In the genomic region with DNA sequence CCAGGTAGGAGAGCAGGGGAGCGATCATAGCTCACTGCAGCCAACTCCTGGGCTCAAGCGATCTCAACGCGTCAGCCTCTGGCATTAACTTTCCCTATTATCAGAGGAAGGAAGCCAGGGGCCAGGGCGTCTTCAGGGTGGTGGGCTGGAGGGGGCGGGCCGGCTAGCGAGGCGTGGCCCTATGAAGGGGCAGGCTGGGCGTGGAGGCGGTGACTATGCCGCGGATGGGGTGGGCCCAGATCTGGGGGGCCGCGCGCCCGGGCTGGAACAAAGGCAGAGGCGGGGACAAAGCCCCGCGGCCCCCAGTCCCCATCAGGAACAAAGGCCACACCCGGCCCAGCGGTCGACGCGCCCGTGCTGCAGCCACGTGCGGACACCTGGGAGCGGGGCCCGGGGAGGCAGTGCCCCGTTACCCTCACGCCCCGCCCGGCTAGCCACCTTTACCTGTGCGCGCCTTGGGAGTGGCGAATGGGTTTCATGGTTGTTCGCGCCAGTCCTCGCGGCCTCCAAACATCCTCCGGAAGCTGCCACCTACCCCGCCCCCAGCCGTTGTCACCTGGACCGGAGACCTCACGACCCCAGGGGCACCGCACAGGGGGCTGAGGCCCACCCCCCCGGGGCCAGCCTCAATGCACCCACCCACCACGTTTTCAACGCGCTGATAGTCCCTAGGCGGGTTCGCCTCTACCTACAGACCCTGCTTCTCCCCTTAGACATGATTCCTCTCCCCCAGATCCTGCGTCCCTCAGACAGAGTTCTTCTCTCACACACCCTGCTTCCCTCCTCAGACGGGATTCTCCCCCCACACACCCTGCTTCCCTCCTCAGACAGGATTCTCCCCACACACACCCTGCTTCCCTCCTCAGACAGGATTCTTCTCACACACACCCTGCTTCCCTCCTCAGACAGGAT, we compare ENCODE assay signal across 8 cellular contexts. TPM values are rescaled to one million over a fixed set of nuclear protein-coding genes. Genes with fewer than 3 reads are reported as not detected.
DNase-seq lines count a peak whose midpoint lies in the region; ATAC-seq, FAIRE-seq and TF ChIP-seq lines count a peak whose summit lies in the region.

No MANE protein-coding gene starts in this region.

- H3K4me2 ChIP-seq in A549 (no peak overlapping the region), IMR-90 (ENCODE audit: low read depth, low read length) (peak overlapping the region; percentile 16; the same call in 1 of the 2 replicates)

- H2AK9ac ChIP-seq in IMR-90 (replicated peaks; ENCODE audit: low read depth, low read length, poor library complexity), result no peak overlapping the region

- H4K20me1 ChIP-seq in IMR-90 (ENCODE audit: insufficient read depth, low read length), result no peaks in the 10 kb centered on the region

- no peak overlapping the region for H3K4ac ChIP-seq in IMR-90 (ENCODE audit: low read depth, low read length)

- TF ChIP-seq RAD21 in A549 (conservative IDR thresholded peaks at IDR 0.05 in 1 of 2, IDR thresholded peaks at IDR 0.05 in 1 of 2), result no peak
- TF ChIP-seq RAD21 in IMR-90 (IDR thresholded peaks at IDR 0.05; ENCODE audit: low read length), result no peak

- 0 out of 4 replicates have a peak overlapping the region, but pooled peaks of 1 of the 2 experiments have one; percentile 50 for H4K8ac ChIP-seq in IMR-90 (ENCODE audit: low read depth in 2 of 2, low read length in 2 of 2)

- CTCF ChIA-PET in A549 (lab: Yijun Ruan, JAX) (interaction anchor here (0.7 to 1.6 kb wide), 2 partner anchors 14 to 19 kb away, joined by 3 to 10 read pairs; a partner anchor contains a TSS), IMR-90 (lab: Yijun Ruan, JAX) (no interaction called here)

- H2AK5ac ChIP-seq in IMR-90 (ENCODE audit: low read depth, low read length), result no peak overlapping the region

- H3K36me3 ChIP-seq in IMR-90 (ENCODE audit: control insufficient read depth, insufficient read depth, low read length) (no peaks in the 10 kb centered on the region), spleen (no peaks in the 10 kb centered on the region)

- H3K4me1 ChIP-seq in A549, result peaks cover 4% of the 10 kb centered on the region; the same call in 2 of the 3 replicates
- H3K4me1 ChIP-seq in IMR-90 (ENCODE audit: control insufficient read depth, insufficient read depth, low read length), result no peaks in the 10 kb centered on the region
- H3K4me1 ChIP-seq in spleen, result peaks cover 4 to 22% (median 18%) of the 10 kb centered on the region in 6 donors

- TF ChIP-seq EP300 in A549 (IDR thresholded peaks at IDR 0.05), result no peak

- in situ Hi-C loops in IMR-90 (cut with MboI; ENCODE audit: low sequenced_read_pairs), result no loop called here

- H3K79me1 ChIP-seq in IMR-90 (ENCODE audit: low read depth in 1 of 2, low read length in 2 of 2), result no peaks in the 10 kb centered on the region; a peak in 1 of 4 replicates

- no peak overlapping the region for H4K91ac ChIP-seq in IMR-90 (ENCODE audit: insufficient read depth, low read depth, low read length)

- no peak overlapping the region for H3K56ac ChIP-seq in IMR-90 (ENCODE audit: extremely low read depth, insufficient read depth, low read length)

- TF ChIP-seq CTCF in A549 (IDR thresholded peaks at IDR 0.05) (no peak), IMR-90 (conservative IDR thresholded peaks at IDR 0.05; ENCODE audit: low read depth, low read length) (no peak), spleen (IDR thresholded peaks at IDR 0.05 in 8 of 11, conservative IDR thresholded peaks at IDR 0.05 in 3 of 11) (no peak), HFFc6 (IDR thresholded peaks at IDR 0.05) (no peak)

- BruUV-seq in IMR-90 (replicated peaks; lab: Mats Ljungman, UMichigan), result no TSS peak

- no peak overlapping the region for H3K27ac ChIP-seq in A549
- H3K27ac ChIP-seq in IMR-90 (ENCODE audit: insufficient read depth, low read length), result no peak overlapping the region
- H3K27ac ChIP-seq in spleen, result peak overlapping the region in 3 of 8 donors; percentile 10 to 40 (median 39)

- dilution Hi-C loops in IMR-90 (cut with HindIII; ENCODE audit: low sequenced_read_pairs, unreplicated experiment), result no loop called here

- peak; percentile 35 to 39; a peak in 4 of 6 replicates for ATAC-seq in A549
- ATAC-seq in IMR-90 (ENCODE audit: low read depth), result peak; percentile 35
- peak; percentile 80 for ATAC-seq in activated T-helper 17 cell treated with anti-CD3 and anti-CD28 coated beads, Interleukin-2, amount 50 U/mL, for 72 hours (replicated peaks)
- no peak for ATAC-seq in HG02885 (IDR thresholded peaks at IDR 0.05; ENCODE audit: poor library complexity, unreplicated experiment)

- TF ChIP-seq POLR2A in A549 (IDR thresholded peaks at IDR 0.05; ENCODE audit: low read length) (no peak), IMR-90 (IDR thresholded peaks at IDR 0.05; ENCODE audit: low read depth, low read length) (no peak), spleen (IDR thresholded peaks at IDR 0.05) (no peak)

- H3K27me3 Mint-ChIP-seq in activated T-helper 17 cell treated with anti-CD3 and anti-CD28 coated beads, Interleukin-2, amount 50 U/mL, for 72 hours, result no peaks in the 10 kb centered on the region
- H3K27me3 Mint-ChIP-seq in HFFc6 (ENCODE audit: insufficient read depth), result peaks cover 39% of the 10 kb centered on the region

- intact Hi-C loops in IMR-90 (cut with micrococcal nuclease) (no loop called here), spleen (cut with DNase I; ENCODE audit: low total_unique reads) (no loop called here)

- H2BK120ac ChIP-seq in IMR-90 (ENCODE audit: low read depth, low read length), result no peak overlapping the region

- H3K18ac ChIP-seq in IMR-90 (ENCODE audit: low read depth, low read length), result no peak overlapping the region

- DNase-seq in A549 (ENCODE audit: low read depth in 1 of 2, low spot score in 1 of 2), result no peak
- no peak for DNase-seq in IMR-90
- no peak for DNase-seq in spleen
- no peak for DNase-seq in HFFc6
- DNase-seq in superior temporal gyrus (ENCODE audit: extremely low spot score), result no peak

- no peaks in the 10 kb centered on the region for H3K9me3 ChIP-seq in A549
- H3K9me3 ChIP-seq in IMR-90 (ENCODE audit: control insufficient read depth, insufficient read depth, low read length), result no peaks in the 10 kb centered on the region
- H3K9me3 ChIP-seq in spleen, result no peaks in the 10 kb centered on the region

- no peak overlapping the region for H3K9ac ChIP-seq in IMR-90 (ENCODE audit: low read depth, low read length)

- H2BK20ac ChIP-seq in IMR-90 (ENCODE audit: low read depth, low read length), result no peak overlapping the region

- peak overlapping the region; percentile 84 for H3K27ac Mint-ChIP-seq in activated T-helper 17 cell treated with anti-CD3 and anti-CD28 coated beads, Interleukin-2, amount 50 U/mL, for 72 hours
- H3K27ac Mint-ChIP-seq in HFFc6, result no peak overlapping the region

- no peak overlapping the region for H2BK15ac ChIP-seq in IMR-90 (ENCODE audit: low read depth, low read length)

- H4K5ac ChIP-seq in IMR-90 (ENCODE audit: low read depth, low read length), result no peak overlapping the region

- no peak overlapping the region for H2BK5ac ChIP-seq in IMR-90 (ENCODE audit: low read depth, low read length, poor library complexity, severe bottlenecking)

- H3K14ac ChIP-seq in IMR-90 (replicated peaks; ENCODE audit: low read depth, low read length), result no peak overlapping the region

- H3K36me3 Mint-ChIP-seq in activated T-helper 17 cell treated with anti-CD3 and anti-CD28 coated beads, Interleukin-2, amount 50 U/mL, for 72 hours (ENCODE audit: low read depth), result peaks cover under 1% of the 10 kb centered on the region
- no peaks in the 10 kb centered on the region for H3K36me3 Mint-ChIP-seq in HFFc6 (ENCODE audit: low read depth)

- FAIRE-seq in A549 (lab: Jason Lieb, UNC), result no peak

- H3K27me3 ChIP-seq in IMR-90 (ENCODE audit: control insufficient read depth, insufficient read depth, low read length), result peaks cover 39% of the 10 kb centered on the region
- peaks cover 0 to 32% (median 17%) of the 10 kb centered on the region in 7 donors for H3K27me3 ChIP-seq in spleen (replicated peaks in 1 of 7)

- peak overlapping the region; percentile 79 for H3K4me3 Mint-ChIP-seq in activated T-helper 17 cell treated with anti-CD3 and anti-CD28 coated beads, Interleukin-2, amount 50 U/mL, for 72 hours
- no peak overlapping the region for H3K4me3 Mint-ChIP-seq in HFFc6

- peak overlapping the region; percentile 75 for H2AFZ ChIP-seq in IMR-90 (replicated peaks; ENCODE audit: low read length, poor library complexity)

- H3K4me1 Mint-ChIP-seq in activated T-helper 17 cell treated with anti-CD3 and anti-CD28 coated beads, Interleukin-2, amount 50 U/mL, for 72 hours, result peaks cover 5% of the 10 kb centered on the region
- H3K4me1 Mint-ChIP-seq in HFFc6 (ENCODE audit: low read depth), result peaks cover 2% of the 10 kb centered on the region

- no peak overlapping the region for H3K23ac ChIP-seq in IMR-90 (ENCODE audit: low read depth, low read length)

- H3K9me1 ChIP-seq in IMR-90 (ENCODE audit: insufficient read depth, low read length), result 0 out of 2 replicates have a peak, but pooled peaks cover 2% of the 10 kb centered on the region

- H3K4me3 ChIP-seq in A549 (no peak overlapping the region), IMR-90 (ENCODE audit: insufficient read depth, low read depth, low read length) (0 out of 2 replicates have a peak overlapping the region, but pooled peaks have one; percentile 4), iPS-11a (ENCODE audit: low read depth, low read length) (peak overlapping the region; percentile 21), spleen (peak overlapping the region; percentile 17 to 71 (median 34))

- H3K9me3 Mint-ChIP-seq in activated T-helper 17 cell treated with anti-CD3 and anti-CD28 coated beads, Interleukin-2, amount 50 U/mL, for 72 hours, result no peaks in the 10 kb centered on the region
- no peaks in the 10 kb centered on the region for H3K9me3 Mint-ChIP-seq in HFFc6

- POLR2A ChIA-PET in A549 (lab: Yijun Ruan, JAX) (interaction anchor here (1.0 kb wide), 1 partner anchor 20 kb away, joined by 3 read pairs; no protein-coding TSS in a partner anchor), IMR-90 (lab: Charles Lee; ENCODE audit: unreplicated experiment) (no interaction called here)

- 67% methylated on average over 53 of the region's 55 CpGs for WGBS in A549 (ENCODE audit: missing lambda C conversion rate)
- 4% methylated on average over 36 of the region's 55 CpGs; no CpG with 5 or more reads in 1 of the 2 experiments for WGBS in IMR-90 (ENCODE audit: extremely low coverage in 2 of 2, insufficient read length in 1 of 2), 2 experiments
- 1 to 2% (median 2%) methylated on average over 31 to 55 of the region's 55 CpGs for WGBS in spleen, 5 donors

RNA-seq across cellular contexts. Expression of a gene that starts 5.4 kb away (rescaled TPM):
- 576 and 735 TPM in 2 replicates for polyA plus RNA-seq in A549 (2011; rRNA removed)
- 1,530 and 1,851 TPM in 2 replicates for polyA plus RNA-seq in A549 (2012; cell fraction: cytosol; rRNA removed)
- polyA plus RNA-seq in A549 (2012; cell fraction: nucleus; rRNA removed), result 2,680 and 4,180 TPM in 2 replicates
- polyA plus RNA-seq in A549 (2017; fragmentation: RNase III; extraction: RNeasy Plus Mini Kit Qiagen cat#74134 plus additional on column Dnase treatment), result 656 to 743 TPM (median 666 TPM) in 3 replicates
- 1,927 and 2,378 TPM in 2 replicates for polyA minus RNA-seq in A549 (2011; rRNA and poly(A)+ RNA removed)
- 313 and 349 TPM in 2 replicates for total RNA-seq in IMR-90 (2012; rRNA removed)
- 465 and 964 TPM in 2 replicates for polyA plus RNA-seq in IMR-90 (2012; rRNA removed)
- 339 TPM in 2 replicates for polyA plus RNA-seq in IMR-90 (2012; cell fraction: cytosol; rRNA removed)
- 522 and 1,051 TPM in 2 replicates for polyA plus RNA-seq in IMR-90 (2012; cell fraction: nucleus; rRNA removed; ENCODE audit: low replicate concordance)
- 100 to 1,000 TPM; 336 to 455 TPM for total RNA-seq in activated T-helper 17 cell treated with anti-CD3 and anti-CD28 coated beads, Interleukin-2, amount 50 U/mL, for 72 hours
- total RNA-seq in spleen, result 100 to 1,000 TPM; 216 to 294 (median 232) TPM
- 100 to 1,000 TPM; 181 to 233 (median 183) TPM for polyA plus RNA-seq in spleen
- 100 to 1,000 TPM; 376 to 529 (median 445) TPM for total RNA-seq in HFFc6 (2021; fragmentation: NEBNext Ultra II Directional; extraction: Animal tissue kit (Norgen Biotek cat#: 25700))

RNA-seq across cellular contexts. Expression of a gene that starts 16.4 kb away (rescaled TPM):
- 223 and 280 TPM in 2 replicates for polyA plus RNA-seq in A549 (2011; rRNA removed)
- 234 and 296 TPM in 2 replicates for polyA plus RNA-seq in A549 (2012; cell fraction: cytosol; rRNA removed)
- polyA plus RNA-seq in A549 (2012; cell fraction: nucleus; rRNA removed), result 118 and 141 TPM in 2 replicates
- polyA plus RNA-seq in A549 (2017; fragmentation: RNase III; extraction: RNeasy Plus Mini Kit Qiagen cat#74134 plus additional on column Dnase treatment), result 192 to 227 TPM (median 198 TPM) in 3 replicates
- 198 and 245 TPM in 2 replicates for polyA minus RNA-seq in A549 (2011; rRNA and poly(A)+ RNA removed)
- total RNA-seq in IMR-90 (2012; rRNA removed), result 105 and 128 TPM in 2 replicates
- polyA plus RNA-seq in IMR-90 (2012; rRNA removed), result 183 and 202 TPM in 2 replicates
- 206 and 255 TPM in 2 replicates for polyA plus RNA-seq in IMR-90 (2012; cell fraction: cytosol; rRNA removed)
- polyA plus RNA-seq in IMR-90 (2012; cell fraction: nucleus; rRNA removed; ENCODE audit: low replicate concordance), result 88.8 and 142 TPM in 2 replicates
- total RNA-seq in activated T-helper 17 cell treated with anti-CD3 and anti-CD28 coated beads, Interleukin-2, amount 50 U/mL, for 72 hours, result 10 to 100 TPM; 79.0 to 95.8 TPM
- total RNA-seq in spleen, result 100 to 1,000 TPM in 3 of 7 donors, 10 to 100 TPM in 4; 79.9 to 115 (median 89.9) TPM
- 100 to 1,000 TPM; 112 to 124 (median 121) TPM for polyA plus RNA-seq in spleen
- total RNA-seq in HFFc6 (2021; fragmentation: NEBNext Ultra II Directional; extraction: Animal tissue kit (Norgen Biotek cat#: 25700)), result 100 to 1,000 TPM; 100 to 126 (median 120) TPM

RNA-seq across cellular contexts. Expression of a gene that starts 18.9 kb away (rescaled TPM):
- polyA plus RNA-seq in A549 (2011; rRNA removed), result 6.2 and 6.4 TPM in 2 replicates
- polyA plus RNA-seq in A549 (2012; cell fraction: cytosol; rRNA removed), result 14.2 and 19.4 TPM in 2 replicates
- polyA plus RNA-seq in A549 (2012; cell fraction: nucleus; rRNA removed), result 28.8 and 41.9 TPM in 2 replicates
- 11.8 to 14.3 TPM (median 13.4 TPM) in 3 replicates for polyA plus RNA-seq in A549 (2017; fragmentation: RNase III; extraction: RNeasy Plus Mini Kit Qiagen cat#74134 plus additional on column Dnase treatment)
- polyA minus RNA-seq in A549 (2011; rRNA and poly(A)+ RNA removed), result 4.7 and 7.5 TPM in 2 replicates
- 1.4 TPM in 2 replicates for total RNA-seq in IMR-90 (2012; rRNA removed)
- 9.7 and 13.5 TPM in 2 replicates for polyA plus RNA-seq in IMR-90 (2012; rRNA removed)
- polyA plus RNA-seq in IMR-90 (2012; cell fraction: cytosol; rRNA removed), result 9.5 and 13.5 TPM in 2 replicates
- 13.1 and 26.4 TPM in 2 replicates for polyA plus RNA-seq in IMR-90 (2012; cell fraction: nucleus; rRNA removed; ENCODE audit: low replicate concordance)
- 10 to 100 TPM; 11.0 to 14.3 TPM for total RNA-seq in activated T-helper 17 cell treated with anti-CD3 and anti-CD28 coated beads, Interleukin-2, amount 50 U/mL, for 72 hours
- total RNA-seq in spleen, result 10 to 100 TPM; 11.1 to 16.0 (median 13.0) TPM
- 1 to 10 TPM; 4.0 to 8.8 (median 4.4) TPM for polyA plus RNA-seq in spleen
- 10 to 100 TPM; 15.0 to 17.4 (median 16.7) TPM for total RNA-seq in HFFc6 (2021; fragmentation: NEBNext Ultra II Directional; extraction: Animal tissue kit (Norgen Biotek cat#: 25700))

RNA-seq across cellular contexts. Expression of a gene that starts 19.9 kb away (rescaled TPM):
- 185 and 190 TPM in 2 replicates for polyA plus RNA-seq in A549 (2011; rRNA removed)
- 137 and 162 TPM in 2 replicates for polyA plus RNA-seq in A549 (2012; cell fraction: cytosol; rRNA removed)
- polyA plus RNA-seq in A549 (2012; cell fraction: nucleus; rRNA removed), result 124 and 127 TPM in 2 replicates
- 135 to 139 TPM (median 137 TPM) in 3 replicates for polyA plus RNA-seq in A549 (2017; fragmentation: RNase III; extraction: RNeasy Plus Mini Kit Qiagen cat#74134 plus additional on column Dnase treatment)
- polyA minus RNA-seq in A549 (2011; rRNA and poly(A)+ RNA removed), result 210 and 218 TPM in 2 replicates
- total RNA-seq in IMR-90 (2012; rRNA removed), result 55.9 and 63.0 TPM in 2 replicates
- 66.6 and 72.5 TPM in 2 replicates for polyA plus RNA-seq in IMR-90 (2012; rRNA removed)
- 55.0 and 72.6 TPM in 2 replicates for polyA plus RNA-seq in IMR-90 (2012; cell fraction: cytosol; rRNA removed)
- 82.7 and 116 TPM in 2 replicates for polyA plus RNA-seq in IMR-90 (2012; cell fraction: nucleus; rRNA removed; ENCODE audit: low replicate concordance)
- total RNA-seq in activated T-helper 17 cell treated with anti-CD3 and anti-CD28 coated beads, Interleukin-2, amount 50 U/mL, for 72 hours, result 100 to 1,000 TPM; 102 to 141 TPM
- total RNA-seq in spleen, result 10 to 100 TPM; 19.1 to 66.9 (median 44.0) TPM
- 10 to 100 TPM; 33.2 to 47.3 (median 36.9) TPM for polyA plus RNA-seq in spleen
- 100 to 1,000 TPM in 5 of 6 experiments, 10 to 100 TPM in 1; 91.5 to 114 (median 106) TPM for total RNA-seq in HFFc6 (2021; fragmentation: NEBNext Ultra II Directional; extraction: Animal tissue kit (Norgen Biotek cat#: 25700))

RNA-seq across cellular contexts. Expression of a gene that starts 26.7 kb away (rescaled TPM):
- 30.2 and 36.7 TPM in 2 replicates for polyA plus RNA-seq in A549 (2011; rRNA removed)
- polyA plus RNA-seq in A549 (2012; cell fraction: cytosol; rRNA removed), result 73.3 and 84.5 TPM in 2 replicates
- polyA plus RNA-seq in A549 (2012; cell fraction: nucleus; rRNA removed), result 45.0 and 48.2 TPM in 2 replicates
- polyA plus RNA-seq in A549 (2017; fragmentation: RNase III; extraction: RNeasy Plus Mini Kit Qiagen cat#74134 plus additional on column Dnase treatment), result 36.7 to 40.4 TPM (median 37.8 TPM) in 3 replicates
- 18.7 and 27.9 TPM in 2 replicates for polyA minus RNA-seq in A549 (2011; rRNA and poly(A)+ RNA removed)
- total RNA-seq in IMR-90 (2012; rRNA removed), result 7.5 and 7.7 TPM in 2 replicates
- 11.2 and 13.5 TPM in 2 replicates for polyA plus RNA-seq in IMR-90 (2012; rRNA removed)
- 14.8 and 23.8 TPM in 2 replicates for polyA plus RNA-seq in IMR-90 (2012; cell fraction: cytosol; rRNA removed)
- 4.3 and 6.5 TPM in 2 replicates for polyA plus RNA-seq in IMR-90 (2012; cell fraction: nucleus; rRNA removed; ENCODE audit: low replicate concordance)
- total RNA-seq in activated T-helper 17 cell treated with anti-CD3 and anti-CD28 coated beads, Interleukin-2, amount 50 U/mL, for 72 hours, result 10 to 100 TPM; 14.4 to 15.6 TPM
- 10 to 100 TPM in 1 of 7 donors, 1 to 10 TPM in 6; 6.0 to 12.3 (median 7.2) TPM for total RNA-seq in spleen
- 10 to 100 TPM; 14.0 to 26.8 (median 14.9) TPM for polyA plus RNA-seq in spleen
- 1 to 10 TPM; 2.0 to 5.7 (median 2.6) TPM for total RNA-seq in HFFc6 (2021; fragmentation: NEBNext Ultra II Directional; extraction: Animal tissue kit (Norgen Biotek cat#: 25700))
